8 cellular contexts compared by ENCODE assay signal in the genomic region with DNA sequence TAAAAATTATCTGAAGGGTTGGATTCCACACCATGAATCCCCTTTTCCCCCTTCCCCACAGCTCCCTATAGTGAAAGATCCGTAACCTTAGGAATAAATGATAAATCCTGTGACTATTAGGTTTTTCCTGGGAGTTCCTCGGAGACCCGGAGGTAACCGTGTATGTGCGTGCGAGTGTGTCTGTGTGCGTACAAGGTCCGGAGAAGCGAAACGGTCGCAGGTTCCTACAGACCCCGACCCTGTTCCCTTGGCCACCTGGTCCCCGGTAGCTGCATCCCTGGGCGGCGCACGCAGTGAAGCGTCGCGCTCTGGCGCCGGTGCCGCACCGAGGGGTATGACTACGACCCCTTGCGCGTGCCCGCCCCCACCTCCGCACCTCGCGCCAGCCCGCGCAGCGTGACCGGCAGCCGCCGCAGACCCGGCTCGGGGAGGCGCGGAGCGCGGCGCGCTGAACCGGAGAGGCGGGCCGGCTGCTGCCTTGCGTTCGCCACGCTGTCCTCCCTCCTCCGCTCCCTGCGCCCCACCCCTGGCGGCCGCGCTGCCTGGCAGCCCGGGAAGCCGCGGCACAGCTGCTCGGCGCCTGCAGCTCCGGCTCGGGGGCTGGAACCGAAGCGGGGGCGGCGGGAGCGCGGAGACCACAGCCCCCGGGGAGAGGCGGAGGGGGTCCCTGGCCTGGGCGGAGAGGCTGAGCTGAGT. TPM values are rescaled to one million over a fixed set of nuclear protein-coding genes. Genes with fewer than 3 reads are reported as not detected.
DNase-seq lines count a peak whose midpoint lies in the region; ATAC-seq, FAIRE-seq and TF ChIP-seq lines count a peak whose summit lies in the region.

A gene with protein sequence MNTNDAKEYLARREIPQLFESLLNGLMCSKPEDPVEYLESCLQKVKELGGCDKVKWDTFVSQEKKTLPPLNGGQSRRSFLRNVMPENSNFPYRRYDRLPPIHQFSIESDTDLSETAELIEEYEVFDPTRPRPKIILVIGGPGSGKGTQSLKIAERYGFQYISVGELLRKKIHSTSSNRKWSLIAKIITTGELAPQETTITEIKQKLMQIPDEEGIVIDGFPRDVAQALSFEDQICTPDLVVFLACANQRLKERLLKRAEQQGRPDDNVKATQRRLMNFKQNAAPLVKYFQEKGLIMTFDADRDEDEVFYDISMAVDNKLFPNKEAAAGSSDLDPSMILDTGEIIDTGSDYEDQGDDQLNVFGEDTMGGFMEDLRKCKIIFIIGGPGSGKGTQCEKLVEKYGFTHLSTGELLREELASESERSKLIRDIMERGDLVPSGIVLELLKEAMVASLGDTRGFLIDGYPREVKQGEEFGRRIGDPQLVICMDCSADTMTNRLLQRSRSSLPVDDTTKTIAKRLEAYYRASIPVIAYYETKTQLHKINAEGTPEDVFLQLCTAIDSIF (plus strand): TSS at position 529 of the 696 bp plus-strand sequence. CDS start 295 bp downstream, outside the sequence.

- peaks cover 9% of the 10 kb centered on the region for H3K27me3 Mint-ChIP-seq in neural progenitor cell (ENCODE audit: insufficient read depth, low read depth)

- H3K4me1 ChIP-seq in neural progenitor cell (peaks cover 13% of the 10 kb centered on the region), suprapubic skin (peaks cover 21% of the 10 kb centered on the region)

- no peak within 1 kb of the TSS for H3K27ac ChIP-seq in neural progenitor cell
- no peak within 1 kb of the TSS for H3K27ac ChIP-seq in suprapubic skin

- no peak for TF ChIP-seq EP300 in suprapubic skin (IDR thresholded peaks at IDR 0.05)

- H3K4me2 ChIP-seq in neural progenitor cell, result peak within 1 kb of the TSS; percentile 89

- peaks cover 7% of the 10 kb centered on the region for H3K4me1 Mint-ChIP-seq in neural progenitor cell

- no peak for TF ChIP-seq POLR2A in suprapubic skin (IDR thresholded peaks at IDR 0.05)

- H3F3A ChIP-seq in neural progenitor cell (ENCODE audit: low read depth), result peaks cover 21% of the 10 kb centered on the region

- H3K9me3 ChIP-seq in neural progenitor cell (ENCODE audit: low read depth) (no peaks in the 10 kb centered on the region), suprapubic skin (no peaks in the 10 kb centered on the region)

- H3K4me3 ChIP-seq in neural progenitor cell (peak within 1 kb of the TSS; percentile 76), suprapubic skin (peak within 1 kb of the TSS; percentile 78)

- H3K9me3 Mint-ChIP-seq in neural progenitor cell, result no peaks in the 10 kb centered on the region

- H3K27me3 ChIP-seq in neural progenitor cell (peaks cover 74% of the 10 kb centered on the region), suprapubic skin (peaks cover 40% of the 10 kb centered on the region)

- peak within 1 kb of the TSS; percentile 96 for H2AFZ ChIP-seq in neural progenitor cell (replicated peaks)

- H3K79me2 ChIP-seq in neural progenitor cell (ENCODE audit: low read depth), result no peaks in the 10 kb centered on the region

- no peak within 1 kb of the TSS for H3K9ac ChIP-seq in neural progenitor cell

- FAIRE-seq in frontal cortex (lab: Jason Lieb, UNC), result no peak

- H3K36me3 ChIP-seq in neural progenitor cell (no peaks in the 10 kb centered on the region), suprapubic skin (no peaks in the 10 kb centered on the region)

- no peaks in the 10 kb centered on the region for H4K20me1 ChIP-seq in neural progenitor cell (ENCODE audit: low read depth)

- H3K27ac Mint-ChIP-seq in neural progenitor cell, result no peak within 1 kb of the TSS

- DNase-seq in EH (ENCODE audit: low read depth) (peak; percentile 68), NCI-H774 (lab: John Stamatoyannopoulos, UW) (peak; percentile 18), frontal cortex (ENCODE audit: low spot score in 2 of 2) (peak; percentile 59 to 77), neural progenitor cell (ENCODE audit: low spot score) (peak; percentile 86), suprapubic skin (ENCODE audit: low spot score in 2 of 2) (peak in 1 of 2 donors; percentile 55), HuH-7 (ENCODE audit: low spot score) (no peak)
- DNase-seq in activated effector memory CD4-positive, alpha-beta T cell treated with anti-CD3 and anti-CD28 coated beads, Interleukin-2, amount 50 U/mL, for 16 hours, result peak; percentile 79

- WGBS in suprapubic skin, result 5% methylated on average over 35 of the region's 71 CpGs

- TF ChIP-seq CTCF in neural progenitor cell (IDR thresholded peaks at IDR 0.05), result no peak
- no peak for TF ChIP-seq CTCF in suprapubic skin (IDR thresholded peaks at IDR 0.05)

- peak; percentile 60 for ATAC-seq in HG02623 (IDR thresholded peaks at IDR 0.05; ENCODE audit: unreplicated experiment)

- H3K36me3 Mint-ChIP-seq in neural progenitor cell, result no peaks in the 10 kb centered on the region

- H3K4me3 Mint-ChIP-seq in neural progenitor cell, result peak within 1 kb of the TSS; percentile 85

RNA-seq across cellular contexts. Expression of the gene that starts here (rescaled TPM):
- 40.4 TPM for total RNA-seq in frontal cortex
- total RNA-seq in neural progenitor cell (ENCODE audit: low replicate concordance), result 1.5 and 1.8 TPM in 2 replicates
- total RNA-seq in suprapubic skin, result 1 to 10 TPM in 3 of 4 donors, not detected in 1; 1.1 to 2.1 (median 1.2) TPM

Comparison
In these comparisons a context has a peak if more than half of its experiments do, and no peak if none do; other contexts are left out.
1. RNA of the gene that starts here (total RNA-seq): 40.4 TPM in frontal cortex (single experiment); 1.5 to 1.8 TPM in neural progenitor cell and 1.1 to 2.1 TPM in suprapubic skin; every median in the first group is over 10 times any median in the second.